ENCODE assay signal across 2 cellular contexts in the genomic region with DNA sequence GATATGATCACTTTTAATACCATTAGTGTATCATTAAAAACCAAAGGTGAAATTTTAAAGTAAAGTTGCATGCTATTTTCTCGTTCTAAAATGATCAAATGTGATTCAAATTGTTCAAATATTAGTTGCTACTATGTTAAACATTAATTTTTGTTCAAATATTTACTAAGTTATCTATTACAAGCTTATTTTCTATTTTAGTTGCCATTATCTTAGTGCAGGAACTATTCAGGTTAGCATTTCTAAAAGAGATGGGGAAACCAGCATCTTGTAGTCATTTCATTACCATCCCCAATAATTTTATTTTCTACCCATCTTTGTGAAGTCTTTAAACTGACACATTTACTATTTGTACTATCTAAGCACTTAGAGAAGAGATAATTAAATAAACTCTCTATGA.
TF ChIP-seq lines count a peak whose summit lies in the region.

No MANE protein-coding gene starts in this region.

TF ChIP-seq in SK-N-SH treated with all-trans-retinoic acid at 6 μM for 48 hours, 23 proteins besides CTCF, POLR2A, EP300 and RAD21 (continued from another document):
- TF ChIP-seq, protein P1, sequence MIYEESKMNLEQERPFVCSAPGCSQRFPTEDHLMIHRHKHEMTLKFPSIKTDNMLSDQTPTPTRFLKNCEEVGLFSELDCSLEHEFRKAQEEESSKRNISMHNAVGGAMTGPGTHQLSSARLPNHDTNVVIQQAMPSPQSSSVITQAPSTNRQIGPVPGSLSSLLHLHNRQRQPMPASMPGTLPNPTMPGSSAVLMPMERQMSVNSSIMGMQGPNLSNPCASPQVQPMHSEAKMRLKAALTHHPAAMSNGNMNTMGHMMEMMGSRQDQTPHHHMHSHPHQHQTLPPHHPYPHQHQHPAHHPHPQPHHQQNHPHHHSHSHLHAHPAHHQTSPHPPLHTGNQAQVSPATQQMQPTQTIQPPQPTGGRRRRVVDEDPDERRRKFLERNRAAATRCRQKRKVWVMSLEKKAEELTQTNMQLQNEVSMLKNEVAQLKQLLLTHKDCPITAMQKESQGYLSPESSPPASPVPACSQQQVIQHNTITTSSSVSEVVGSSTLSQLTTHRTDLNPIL (CRISPR knock-in tag; IDR thresholded peaks at IDR 0.05; ENCODE audit: low read depth) = no peak
- TF ChIP-seq, protein P2, sequence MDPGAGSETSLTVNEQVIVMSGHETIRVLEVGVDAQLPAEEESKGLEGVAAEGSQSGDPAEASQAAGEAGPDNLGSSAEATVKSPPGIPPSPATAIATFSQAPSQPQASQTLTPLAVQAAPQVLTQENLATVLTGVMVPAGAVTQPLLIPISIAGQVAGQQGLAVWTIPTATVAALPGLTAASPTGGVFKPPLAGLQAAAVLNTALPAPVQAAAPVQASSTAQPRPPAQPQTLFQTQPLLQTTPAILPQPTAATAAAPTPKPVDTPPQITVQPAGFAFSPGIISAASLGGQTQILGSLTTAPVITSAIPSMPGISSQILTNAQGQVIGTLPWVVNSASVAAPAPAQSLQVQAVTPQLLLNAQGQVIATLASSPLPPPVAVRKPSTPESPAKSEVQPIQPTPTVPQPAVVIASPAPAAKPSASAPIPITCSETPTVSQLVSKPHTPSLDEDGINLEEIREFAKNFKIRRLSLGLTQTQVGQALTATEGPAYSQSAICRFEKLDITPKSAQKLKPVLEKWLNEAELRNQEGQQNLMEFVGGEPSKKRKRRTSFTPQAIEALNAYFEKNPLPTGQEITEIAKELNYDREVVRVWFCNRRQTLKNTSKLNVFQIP (CRISPR knock-in tag; IDR thresholded peaks at IDR 0.05; ENCODE audit: borderline replicate concordance, low read depth) = no peak
- TF ChIP-seq PPARA (CRISPR knock-in tag; IDR thresholded peaks at IDR 0.05; ENCODE audit: borderline replicate concordance) = no peak
TF ChIP-seq in SK-N-SH treated with all-trans-retinoic acid at 6 μM for 48 hours: peak in this region for 1.

TF ChIP-seq in SK-N-SH, 30 proteins besides CTCF, POLR2A, EP300 and RAD21 (continued from another document):
- TF ChIP-seq, protein P3, sequence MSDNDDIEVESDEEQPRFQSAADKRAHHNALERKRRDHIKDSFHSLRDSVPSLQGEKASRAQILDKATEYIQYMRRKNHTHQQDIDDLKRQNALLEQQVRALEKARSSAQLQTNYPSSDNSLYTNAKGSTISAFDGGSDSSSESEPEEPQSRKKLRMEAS (IDR thresholded peaks at IDR 0.05; ENCODE audit: low read depth) = no peak
